Comparison of ENCODE assay signal across 17 cellular contexts in genomic region chr7:34486371-34486770, GRCh38.
A peak's percentile ranks its signal among the peaks of the same experiment; 100 is the strongest.
DNase-seq lines count a peak whose midpoint lies in the region; ATAC-seq and TF ChIP-seq lines count a peak whose summit lies in the region.
"Had no signal": no experiment of that assay in that cellular context is flagged by ENCODE, and none has a peak within 500 bp of the region (broad histone marks: within the 10 kb centered on the region; RNA-seq: fewer than 3 reads in every experiment).

No MANE protein-coding gene starts in this region.

- TF ChIP-seq POLR2A in body of pancreas (IDR thresholded peaks at IDR 0.05) = no peak

- intact Hi-C loops in body of pancreas (cut with DNase I) = no loop called here

- peak; percentile 36 for DNase-seq in ELF-1 (ENCODE audit: low read depth, low spot score)
- DNase-seq in NCI-H1436 (lab: John Stamatoyannopoulos, UW) = peak; percentile 93
- DNase-seq in astrocyte of the hippocampus (ENCODE audit: low read depth, low spot score) = peak; percentile 84
- peak; percentile 88 for DNase-seq in islet precursor cell
- DNase-seq in NCI-H128 (lab: John Stamatoyannopoulos, UW; ENCODE audit: unreplicated experiment) = no peak
- DNase-seq in body of pancreas = no peak
- DNase-seq in epidermal melanocyte (ENCODE audit: insufficient read length, low spot score) = no peak
- DNase-seq: GDM1, NCI-H2029, NCI-H82, Peyer's patch, Right ventricle myocardium superior had no signal

- H3K27me3 ChIP-seq in body of pancreas = no peaks in the 10 kb centered on the region
- H3K27me3 ChIP-seq: Peyer's patch had no signal

- no peaks in the 10 kb centered on the region for H3K4me1 ChIP-seq in body of pancreas
- H3K4me1 ChIP-seq: A549, Peyer's patch had no signal

- H3K36me3 ChIP-seq in body of pancreas (replicated peaks in 1 of 2; ENCODE audit: insufficient read depth in 1 of 2, low read depth in 2 of 2) = no peaks in the 10 kb centered on the region
- H3K36me3 ChIP-seq: Peyer's patch had no signal

- ATAC-seq in body of pancreas (no peak), GM18502 (IDR thresholded peaks at IDR 0.05; ENCODE audit: poor library complexity, unreplicated experiment) (no peak)
- ATAC-seq: A549, GM23338, K562, SK-N-SH treated with all-trans-retinoic acid at 6 μM for 48 hours had no signal

- 71 to 74% methylated on average over 4 of the region's 4 CpGs for WGBS in body of pancreas, 2 donors

- TF ChIP-seq CTCF in body of pancreas (IDR thresholded peaks at IDR 0.05) = no peak

- H3K4me3 ChIP-seq in body of pancreas = no peak overlapping the region
- H3K4me3 ChIP-seq: A549, GM23338, K562, Peyer's patch had no signal

- no peak overlapping the region for H3K27ac ChIP-seq in body of pancreas
- H3K27ac ChIP-seq: A549, Peyer's patch had no signal

- no peaks in the 10 kb centered on the region for H3K9me3 ChIP-seq in body of pancreas
- H3K9me3 ChIP-seq: A549, Peyer's patch had no signal

Comparison
In these comparisons a context has a peak if more than half of its experiments do, and no peak if none do; other contexts are left out.
1. DNase-seq: peak in ELF-1 (single experiment), NCI-H1436 (single experiment), astrocyte of the hippocampus (single experiment) and islet precursor cell (single experiment); none in NCI-H128 (single experiment), body of pancreas (0 of 4) and epidermal melanocyte (single experiment).